19 cellular contexts compared by ENCODE assay signal in the genomic region with DNA sequence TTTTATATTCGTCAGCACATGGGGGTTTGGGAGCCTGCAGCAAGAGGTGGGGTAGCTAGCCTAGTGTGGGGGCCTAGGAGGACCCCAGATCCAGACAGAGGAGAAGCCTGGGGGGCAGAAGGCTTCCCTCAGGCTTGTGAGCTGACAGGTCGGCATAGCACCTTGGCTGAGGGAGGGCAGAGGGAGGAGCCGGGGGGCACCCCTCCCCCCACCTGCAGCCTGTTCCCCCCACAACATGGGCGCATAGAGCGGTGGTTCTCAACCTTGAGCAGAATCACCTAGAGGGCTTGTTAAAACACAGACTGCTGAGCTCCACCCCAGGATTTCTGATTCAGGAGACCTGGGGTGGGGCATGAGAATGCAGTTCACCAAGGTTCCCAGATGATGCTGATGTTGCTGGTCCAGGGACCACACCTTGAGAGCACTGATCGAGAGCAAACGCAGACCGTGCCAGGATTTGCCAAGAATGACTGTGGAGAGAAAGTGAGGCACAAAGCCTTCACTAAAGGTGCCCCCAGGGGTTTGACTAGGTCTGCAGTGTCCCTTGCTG.
DNase-seq lines count a peak whose midpoint lies in the region; ATAC-seq and TF ChIP-seq lines count a peak whose summit lies in the region.
"Had no signal": no experiment of that assay in that cellular context is flagged by ENCODE, and none has a peak within 500 bp of the region (broad histone marks: within the 10 kb centered on the region; RNA-seq: fewer than 3 reads in every experiment).

No MANE protein-coding gene starts in this region.

- H3K4me3 ChIP-seq in Peyer's patch (no peak overlapping the region), lower lobe of right lung (no peak overlapping the region)
- H3K4me3 ChIP-seq: heart left ventricle, K562, thoracic aorta had no signal

- no peak for TF ChIP-seq POLR2A in Peyer's patch (IDR thresholded peaks at IDR 0.05)

- H3K36me3 ChIP-seq in Peyer's patch (no peaks in the 10 kb centered on the region), lower lobe of right lung (no peaks in the 10 kb centered on the region)
- H3K36me3 ChIP-seq: heart left ventricle, thoracic aorta had no signal

- peaks cover 0 to 3% (median 0%) of the 10 kb centered on the region in 4 donors for H3K4me1 ChIP-seq in Peyer's patch
- peaks cover 10% of the 10 kb centered on the region for H3K4me1 ChIP-seq in lower lobe of right lung

- no peaks in the 10 kb centered on the region for H3K9me3 ChIP-seq in Peyer's patch
- no peaks in the 10 kb centered on the region for H3K9me3 ChIP-seq in lower lobe of right lung
- H3K9me3 ChIP-seq: heart left ventricle, thoracic aorta had no signal

- ATAC-seq in esophagus mucosa, result peak; percentile 83
- ATAC-seq in lower lobe of right lung, result no peak
- ATAC-seq: HCT116, heart left ventricle had no signal

- H3K27ac ChIP-seq in 22Rv1 (peak overlapping the region; percentile 65; the same call in 1 of the 2 replicates), Peyer's patch (no peak overlapping the region), lower lobe of right lung (no peak overlapping the region)
- H3K27ac ChIP-seq: heart left ventricle, thoracic aorta had no signal

- H3K27me3 ChIP-seq in Peyer's patch (no peaks in the 10 kb centered on the region), lower lobe of right lung (ENCODE audit: low read depth) (no peaks in the 10 kb centered on the region)
- H3K27me3 ChIP-seq: heart left ventricle had no signal

- TF ChIP-seq CTCF in 22Rv1 (IDR thresholded peaks at IDR 0.05) (no peak), Peyer's patch (IDR thresholded peaks at IDR 0.05) (no peak), GM10266 (IDR thresholded peaks at IDR 0.05; ENCODE audit: control insufficient read depth, insufficient read depth, low read depth, missing control alignments) (no peak), lower lobe of right lung (IDR thresholded peaks at IDR 0.05) (no peak)

- DNase-seq in Peyer's patch (peak in 2 of 3 donors; percentile 16 to 25), posterior vena cava (ENCODE audit: low spot score) (peak; percentile 35), NCI-H774 (lab: John Stamatoyannopoulos, UW) (no peak), GM10266 (ENCODE audit: extremely low spot score) (no peak), inferior parietal cortex (ENCODE audit: extremely low spot score) (no peak), lower lobe of right lung (no peak)
- DNase-seq: ACHN; activated CD4-positive, alpha-beta T cell treated with anti-CD3 and anti-CD28 coated beads, Interleukin-2, amount 50 U/mL, for 48 hours; NCI-H1105 treated with DMSO at 0.1 percent for 48 hours; NCI-H82; RPMI8226; stimulated activated CD4-positive, alpha-beta T cell treated with anti-CD3 and anti-CD28 coated beads, Interleukin-15, amount 100 ng/mL, for 24 hours; stimulated activated naive CD4-positive, alpha-beta T cell treated with Interleukin-2 at 50 U/mL for 16 hours had no signal

- intact Hi-C loops in posterior vena cava (cut with DNase I), result no loop called here
- intact Hi-C loops in lower lobe of right lung (cut with DNase I), result no loop called here

Comparison
In these comparisons a context has a peak if more than half of its experiments do, and no peak if none do; other contexts are left out.
1. DNase-seq: peak in Peyer's patch (2 of 3) and posterior vena cava (single experiment); none in NCI-H774 (single experiment), GM10266 (single experiment), inferior parietal cortex (single experiment) and lower lobe of right lung (single experiment).